Comparison of ENCODE assay signal across 7 cellular contexts in the genomic region with DNA sequence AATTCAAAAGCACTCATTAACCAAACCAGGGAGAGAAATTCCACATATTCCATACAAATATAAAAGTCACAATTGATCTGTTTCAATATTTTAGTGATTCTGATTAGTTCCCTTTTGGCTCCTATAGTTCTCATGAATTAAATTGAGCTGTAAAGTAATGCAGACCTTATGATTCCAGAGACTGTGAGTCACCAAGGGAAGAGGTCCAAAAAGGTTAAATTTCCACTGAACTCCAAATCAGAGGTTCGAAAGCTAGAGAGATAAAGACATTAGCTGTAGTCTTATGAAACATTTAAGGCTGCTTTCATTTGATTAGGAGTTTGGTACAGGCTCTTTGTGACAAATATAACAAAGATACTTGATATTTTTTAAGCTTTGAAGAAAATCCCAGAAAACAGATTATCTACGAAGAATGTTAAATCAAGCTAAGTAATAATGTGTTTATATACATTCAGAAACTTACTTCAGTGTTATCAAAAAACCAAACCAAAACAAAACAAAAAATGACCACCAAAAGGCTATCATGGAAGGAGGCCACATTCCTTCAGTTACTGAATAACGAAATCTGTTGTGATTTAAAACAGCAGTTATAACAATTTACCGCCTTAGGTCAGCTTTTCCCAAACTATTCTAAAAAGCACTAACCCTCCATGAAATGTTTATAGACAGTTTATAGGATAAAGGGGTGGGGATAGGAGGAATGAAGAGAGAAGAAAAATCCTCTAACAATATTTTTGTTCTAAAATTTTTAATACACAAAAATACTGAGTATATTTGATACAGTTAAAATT. TPM values are rescaled to one million over a fixed set of nuclear protein-coding genes. Genes with fewer than 3 reads are reported as not detected.
DNase-seq lines count a peak whose midpoint lies in the region; ATAC-seq, FAIRE-seq and TF ChIP-seq lines count a peak whose summit lies in the region.
"Not testable (repeated sequence)": the region's sequence is repeated elsewhere in the genome, so short reads cannot be mapped to it uniquely, and the experiment has no call there.

No MANE protein-coding gene starts in this region.

- not testable (repeated sequence) for H3K9me2 ChIP-seq in PC-3 (replicated peaks; ENCODE audit: low read length); SK-N-SH

- ATAC-seq in A549 = not testable (repeated sequence)
- ATAC-seq in PC-3 = peak; percentile 42

- H3K4me1 Mint-ChIP-seq in HFFc6 (ENCODE audit: low read depth) = peaks cover 26% of the 10 kb centered on the region

- TF ChIP-seq CTCF in A549 (IDR thresholded peaks at IDR 0.05); HFFc6 (IDR thresholded peaks at IDR 0.05); PC-3 (conservative IDR thresholded peaks at IDR 0.05; ENCODE audit: low read depth, low read length); SK-N-SH (IDR thresholded peaks at IDR 0.05); fibroblast of lung (conservative IDR thresholded peaks at IDR 0.05 in 1 of 2, IDR thresholded peaks at IDR 0.05 in 1 of 2; ENCODE audit: low read depth in 1 of 2, low read length in 2 of 2); fibroblast of villous mesenchyme (IDR thresholded peaks at IDR 0.05; ENCODE audit: insufficient read depth, low read depth, low read length): not testable (repeated sequence)

- H3K27me3 ChIP-seq in PC-3 (ENCODE audit: low read length); SK-N-SH (ENCODE audit: insufficient read depth); fibroblast of lung (ENCODE audit: control insufficient read depth, insufficient read depth, low read length): not testable (repeated sequence)

- not testable (repeated sequence) for H3K27me3 Mint-ChIP-seq in HFFc6 (ENCODE audit: insufficient read depth)

- not testable (repeated sequence) for TF ChIP-seq RAD21 in A549 (conservative IDR thresholded peaks at IDR 0.05 in 1 of 2, IDR thresholded peaks at IDR 0.05 in 1 of 2); SK-N-SH (IDR thresholded peaks at IDR 0.05; ENCODE audit: low read length)

- H3K27ac Mint-ChIP-seq in HFFc6 = peak overlapping the region; percentile 38; the same call in 1 of the 2 replicates

- POLR2A ChIA-PET in A549 (lab: Yijun Ruan, JAX); PC-3 (lab: Charles Lee; ENCODE audit: unreplicated experiment); SK-N-SH (lab: Yijun Ruan, JAX): not testable (repeated sequence)

- BruUV-seq in PC-3 (replicated peaks; lab: Mats Ljungman, UMichigan) = not testable (repeated sequence)

- H3K36me3 Mint-ChIP-seq in HFFc6 (ENCODE audit: low read depth) = not testable (repeated sequence)

- not testable (repeated sequence) for H3K36me3 ChIP-seq in PC-3 (ENCODE audit: low read depth, low read length); fibroblast of lung (ENCODE audit: control insufficient read depth, insufficient read depth, low read length)
- peaks cover 3 to 13% of the 10 kb centered on the region in 2 experiments for H3K36me3 ChIP-seq in SK-N-SH (replicated peaks in 1 of 2; ENCODE audit: control insufficient read depth in 1 of 2, insufficient read depth in 2 of 2, low read length in 1 of 2)

- FAIRE-seq in A549 (lab: Jason Lieb, UNC) = not testable (repeated sequence)

- peaks cover 19% of the 10 kb centered on the region; the same call in 1 of the 3 replicates for H3K4me1 ChIP-seq in A549
- H3K4me1 ChIP-seq in PC-3 (ENCODE audit: insufficient read depth, low read length); SK-N-SH (ENCODE audit: control insufficient read depth in 1 of 2, insufficient read depth in 2 of 2, low read depth in 1 of 2, low read length in 1 of 2); fibroblast of lung (ENCODE audit: control insufficient read depth, extremely low read depth, insufficient read depth, low read length): not testable (repeated sequence)

- H3K9me3 Mint-ChIP-seq in HFFc6 = not testable (repeated sequence)

- CTCF ChIA-PET in A549 (lab: Yijun Ruan, JAX); PC-3 (lab: Charles Lee): not testable (repeated sequence)
- CTCF ChIA-PET in SK-N-SH (lab: Yijun Ruan, JAX) = interaction anchor here (1.4 kb wide), 1 partner anchor 315 kb away, joined by 4 read pairs; no protein-coding TSS in a partner anchor

- not testable (repeated sequence) for H3K9ac ChIP-seq in PC-3 (ENCODE audit: low read length); SK-N-SH; fibroblast of lung (ENCODE audit: insufficient read depth, low read length)

- H3K4me2 ChIP-seq in A549 (peak overlapping the region; percentile 33; the same call in 2 of the 3 replicates), fibroblast of lung (ENCODE audit: extremely low read depth, insufficient read depth, low read length) (peak overlapping the region; percentile 5)
- not testable (repeated sequence) for H3K4me2 ChIP-seq in PC-3 (ENCODE audit: low read length); SK-N-SH

- peak overlapping the region; percentile 36; the same call in 1 of the 2 replicates for H3K4me3 Mint-ChIP-seq in HFFc6

- not testable (repeated sequence) for H3K4me3 ChIP-seq in A549; PC-3 (ENCODE audit: low read length); SK-N-SH (ENCODE audit: low read depth in 2 of 2, low read length in 1 of 2); fibroblast of lung (replicated peaks in 1 of 4; ENCODE audit: control extremely low read depth in 1 of 4, insufficient read depth in 1 of 4, low read depth in 3 of 4, low read length in 4 of 4); fibroblast of villous mesenchyme (ENCODE audit: low read depth, low read length)

- H3K9me3 ChIP-seq in A549; PC-3 (ENCODE audit: low read length); SK-N-SH; fibroblast of lung (ENCODE audit: control insufficient read depth, insufficient read depth, low read depth, low read length): not testable (repeated sequence)

- 66% methylated on average over 4 of the region's 4 CpGs for WGBS in A549 (ENCODE audit: missing lambda C conversion rate)
- 38% methylated on average over 4 of the region's 4 CpGs for WGBS in SK-N-SH (ENCODE audit: low lambda C conversion rate)

- not testable (repeated sequence) for DNase-seq in A549 (ENCODE audit: low read depth in 1 of 2, low spot score in 1 of 2); HFFc6; PC-3; SK-N-SH; fibroblast of lung (ENCODE audit: low read depth in 2 of 2)
- peak; percentile 7 for DNase-seq in amniotic epithelial cell (ENCODE audit: low read depth)
- peak; percentile 16 for DNase-seq in fibroblast of villous mesenchyme (ENCODE audit: low read depth)

- not testable (repeated sequence) for TF ChIP-seq POLR2A in A549 (IDR thresholded peaks at IDR 0.05; ENCODE audit: low read length)

- H3K27ac ChIP-seq in A549; PC-3 (ENCODE audit: low read length); fibroblast of lung (ENCODE audit: insufficient read depth, low read length): not testable (repeated sequence)
- peak overlapping the region; percentile 41 to 43; a peak in 2 of 4 replicates for H3K27ac ChIP-seq in SK-N-SH (ENCODE audit: low read depth in 2 of 2, low read length in 1 of 2)

- not testable (repeated sequence) for H3F3A ChIP-seq in PC-3 (ENCODE audit: low read length, unreplicated experiment); SK-N-SH (replicated peaks; ENCODE audit: insufficient read depth)

- intact Hi-C loops in PC-3 (cut with micrococcal nuclease) = not testable (repeated sequence)

- not testable (repeated sequence) for H3K79me2 ChIP-seq in PC-3 (ENCODE audit: low read length); SK-N-SH (ENCODE audit: insufficient read depth); fibroblast of lung (ENCODE audit: control insufficient read depth, insufficient read depth, low read length)

- not testable (repeated sequence) for TF ChIP-seq EP300 in A549 (IDR thresholded peaks at IDR 0.05); SK-N-SH (IDR thresholded peaks at IDR 0.05; ENCODE audit: borderline replicate concordance in 1 of 2, low read depth in 1 of 2, low read length in 1 of 2)

- H4K20me1 ChIP-seq in PC-3 (ENCODE audit: low read length); SK-N-SH (ENCODE audit: insufficient read depth); fibroblast of lung (ENCODE audit: control insufficient read depth, extremely low read depth, insufficient read depth, low read length): not testable (repeated sequence)

- H2AFZ ChIP-seq in PC-3 (ENCODE audit: low read length); SK-N-SH (ENCODE audit: low read depth); fibroblast of lung (ENCODE audit: low read length): not testable (repeated sequence)

RNA-seq across cellular contexts. Expression of a gene that starts 33.3 kb away (rescaled TPM):
- 22.7 and 23.2 TPM in 2 replicates for polyA plus RNA-seq in A549 (2011; rRNA removed)
- polyA plus RNA-seq in A549 (2012; cell fraction: cytosol; rRNA removed) = 8.1 and 9.7 TPM in 2 replicates
- polyA plus RNA-seq in A549 (2012; cell fraction: nucleus; rRNA removed) = 8.7 and 11.8 TPM in 2 replicates
- 22.5 to 24.0 TPM (median 22.6 TPM) in 3 replicates for polyA plus RNA-seq in A549 (2017; fragmentation: RNase III; extraction: RNeasy Plus Mini Kit Qiagen cat#74134 plus additional on column Dnase treatment)
- polyA minus RNA-seq in A549 (2011; rRNA and poly(A)+ RNA removed) = 25.5 and 30.3 TPM in 2 replicates
- 10 to 100 TPM; 18.0 to 23.7 (median 20.9) TPM for total RNA-seq in HFFc6 (2021; fragmentation: NEBNext Ultra II Directional; extraction: Animal tissue kit (Norgen Biotek cat#: 25700))
- 85.4 and 89.7 TPM in 2 replicates for total RNA-seq in PC-3 (2014; rRNA removed)
- polyA plus RNA-seq in SK-N-SH (2012; rRNA removed) = 12.1 and 15.0 TPM in 2 replicates
- 14.7 and 16.3 TPM in 2 replicates for polyA plus RNA-seq in SK-N-SH (2012; cell fraction: cytosol; rRNA removed)
- 16.1 and 21.7 TPM in 2 replicates for polyA plus RNA-seq in SK-N-SH (2012; cell fraction: nucleus; rRNA removed)
- total RNA-seq in fibroblast of lung = 34.7 and 37.8 TPM in 2 replicates
- polyA plus RNA-seq in fibroblast of lung = 12.1 and 12.3 TPM in 2 replicates
- 10.5 TPM in 2 replicates for polyA plus RNA-seq in fibroblast of lung (2012)
- polyA minus RNA-seq in fibroblast of lung (ENCODE audit: low replicate concordance) = 2.7 and 9.5 TPM in 2 replicates
- 31.9 and 42.7 TPM in 2 replicates for total RNA-seq in fibroblast of villous mesenchyme

RNA-seq across cellular contexts. Expression of a gene that starts 33.4 kb away (rescaled TPM):
- polyA plus RNA-seq in A549 (2011; rRNA removed) = 22.9 and 28.5 TPM in 2 replicates
- 11.8 and 13.0 TPM in 2 replicates for polyA plus RNA-seq in A549 (2012; cell fraction: cytosol; rRNA removed)
- 17.2 and 24.2 TPM in 2 replicates for polyA plus RNA-seq in A549 (2012; cell fraction: nucleus; rRNA removed)
- 12.9 to 15.3 TPM (median 14.8 TPM) in 3 replicates for polyA plus RNA-seq in A549 (2017; fragmentation: RNase III; extraction: RNeasy Plus Mini Kit Qiagen cat#74134 plus additional on column Dnase treatment)
- 16.0 and 17.2 TPM in 2 replicates for polyA minus RNA-seq in A549 (2011; rRNA and poly(A)+ RNA removed)
- 10 to 100 TPM; 12.6 to 15.4 (median 12.9) TPM for total RNA-seq in HFFc6 (2021; fragmentation: NEBNext Ultra II Directional; extraction: Animal tissue kit (Norgen Biotek cat#: 25700))
- total RNA-seq in PC-3 (2014; rRNA removed) = 48.6 and 53.4 TPM in 2 replicates
- polyA plus RNA-seq in SK-N-SH (2012; rRNA removed) = 17.4 and 23.3 TPM in 2 replicates
- polyA plus RNA-seq in SK-N-SH (2012; cell fraction: cytosol; rRNA removed) = 17.0 and 18.3 TPM in 2 replicates
- 40.4 and 45.8 TPM in 2 replicates for polyA plus RNA-seq in SK-N-SH (2012; cell fraction: nucleus; rRNA removed)
- total RNA-seq in fibroblast of lung = 13.1 and 14.7 TPM in 2 replicates
- polyA plus RNA-seq in fibroblast of lung = 16.3 and 22.8 TPM in 2 replicates
- 12.1 and 15.0 TPM in 2 replicates for polyA plus RNA-seq in fibroblast of lung (2012)
- polyA minus RNA-seq in fibroblast of lung (ENCODE audit: low replicate concordance) = 8.5 and 9.7 TPM in 2 replicates
- total RNA-seq in fibroblast of villous mesenchyme = 20.7 and 25.4 TPM in 2 replicates
